ENCODE assay signal across 11 cellular contexts in the genomic region with DNA sequence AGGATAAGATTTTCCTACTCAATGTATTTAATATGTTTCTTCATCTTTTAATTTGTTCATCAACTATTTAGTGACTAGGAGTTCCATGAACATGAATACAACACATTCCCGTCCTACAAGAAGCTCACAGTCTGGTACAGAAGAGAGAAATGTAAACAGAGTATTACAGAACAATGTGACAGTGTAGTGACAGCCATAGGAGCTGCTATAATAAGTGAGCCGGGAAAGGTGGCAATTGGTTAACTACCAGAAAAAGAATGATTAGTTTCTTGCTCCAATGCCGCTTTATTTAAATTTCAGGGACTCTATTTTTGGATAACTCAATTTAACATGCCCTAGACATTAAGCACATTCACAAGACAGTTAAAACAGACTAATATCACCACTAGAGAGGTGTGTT.
"Had no signal": no experiment of that assay in that cellular context is flagged by ENCODE, and none has a peak within 500 bp of the region (broad histone marks: within the 10 kb centered on the region; RNA-seq: fewer than 3 reads in every experiment).

No MANE protein-coding gene starts in this region.

- H3K36me3 ChIP-seq: HAP-1 had no signal

- ATAC-seq: GM23338, HCT116 had no signal

- H3K9ac ChIP-seq: GM23248 had no signal

- FAIRE-seq: H1, H54 had no signal

- H3K4me1 ChIP-seq: HAP-1 had no signal

- H3K9me3 ChIP-seq: HAP-1 had no signal

- DNase-seq: GM23248, GOT3, H7, H9, HCEC 1CT, HFFc6 had no signal

- H3K4me2 ChIP-seq: GM23338 had no signal

- H3K27ac ChIP-seq: GM23248 had no signal

- H2AFZ ChIP-seq: GM23248, GM23338 had no signal

- H3K4me3 ChIP-seq: GM23248, GM23338, HAP-1 had no signal
